In the genomic region with DNA sequence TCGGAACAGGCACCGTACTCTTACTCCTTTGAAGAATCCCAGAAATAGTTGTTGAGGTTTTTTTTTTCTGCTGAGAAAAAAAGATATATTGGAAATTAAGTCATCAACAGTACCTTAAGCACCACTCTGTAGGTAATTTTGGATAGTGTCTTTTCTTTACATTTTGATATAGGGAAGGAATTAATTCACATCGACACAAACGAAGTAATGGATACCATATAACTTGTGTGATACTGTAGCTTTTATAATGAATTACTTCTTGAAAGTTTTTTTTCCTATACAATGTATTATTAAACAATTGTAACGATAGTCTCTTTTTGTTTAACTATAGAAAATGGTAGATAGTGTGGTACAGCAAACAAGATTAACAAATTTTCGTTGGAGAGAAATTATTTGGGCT, we compare ENCODE assay signal across 9 cellular contexts. TPM values are rescaled to one million over a fixed set of nuclear protein-coding genes. Genes with fewer than 3 reads are reported as not detected.
DNase-seq lines count a peak whose midpoint lies in the region; ATAC-seq and TF ChIP-seq lines count a peak whose summit lies in the region.
"Had no signal": no experiment of that assay in that cellular context is flagged by ENCODE, and none has a peak within 500 bp of the region (broad histone marks: within the 10 kb centered on the region; RNA-seq: fewer than 3 reads in every experiment).

No MANE protein-coding gene starts in this region.

- H3K9me3 ChIP-seq in adipocyte (ENCODE audit: control insufficient read depth, low read length) = no peaks in the 10 kb centered on the region
- H3K9me3 ChIP-seq: neutrophil had no signal

- H3K4me1 ChIP-seq in adipocyte (ENCODE audit: control insufficient read depth, insufficient read depth, low read length) = peaks cover 24% of the 10 kb centered on the region

- H3K4me3 Mint-ChIP-seq in T-helper 2 cell treated with Interferon-gamma antibody and Interleukin-4, amounts not matched to agents 5 μg/mL and 100 μg/mL, for 36 hours = peak overlapping the region; percentile 78

- H3K27ac ChIP-seq in substantia nigra (ENCODE audit: low read depth, low read length, poor library complexity, severe bottlenecking) = peak overlapping the region; percentile 89
- H3K27ac ChIP-seq: neutrophil had no signal

- H3K36me3 Mint-ChIP-seq in T-helper 2 cell treated with Interferon-gamma antibody and Interleukin-4, amounts not matched to agents 5 μg/mL and 100 μg/mL, for 36 hours (ENCODE audit: low read depth) = no peaks in the 10 kb centered on the region

- H3K27me3 ChIP-seq in adipocyte (replicated peaks; ENCODE audit: control insufficient read depth, insufficient read depth, low read length) = no peaks in the 10 kb centered on the region
- H3K27me3 ChIP-seq in kidney epithelial cell (ENCODE audit: control insufficient read depth, insufficient read depth, low read length) = no peaks in the 10 kb centered on the region

- peaks cover 63% of the 10 kb centered on the region for H3K27me3 Mint-ChIP-seq in T-helper 2 cell treated with Interferon-gamma antibody and Interleukin-4, amounts not matched to agents 5 μg/mL and 100 μg/mL, for 36 hours (ENCODE audit: low read depth)

- peak overlapping the region; percentile 91 for H3K9ac ChIP-seq in adipocyte (ENCODE audit: low read length)

- H3K4me3 ChIP-seq in adipocyte (ENCODE audit: low read length) = peak overlapping the region; percentile 99
- H3K4me3 ChIP-seq in kidney epithelial cell (ENCODE audit: low read depth, low read length) = peak overlapping the region; percentile 89

- peaks cover 31% of the 10 kb centered on the region for H3K4me1 Mint-ChIP-seq in T-helper 2 cell treated with Interferon-gamma antibody and Interleukin-4, amounts not matched to agents 5 μg/mL and 100 μg/mL, for 36 hours (ENCODE audit: low read depth)

- TF ChIP-seq CTCF in kidney epithelial cell (IDR thresholded peaks at IDR 0.05; ENCODE audit: insufficient read depth, low read length, poor library complexity, severe bottlenecking) = no peak

- no peak overlapping the region for H3K27ac Mint-ChIP-seq in T-helper 2 cell treated with Interferon-gamma antibody and Interleukin-4, amounts not matched to agents 5 μg/mL and 100 μg/mL, for 36 hours

- no peak for DNase-seq in T-helper 2 cell treated with Interferon-gamma antibody and Interleukin-4, amounts not matched to agents 5 μg/mL and 100 μg/mL, for 36 hours (ENCODE audit: low spot score)
- DNase-seq in T-helper 2 cell (no peak), adipocyte (ENCODE audit: low read depth) (no peak), kidney epithelial cell (ENCODE audit: low read depth) (no peak), substantia nigra (lab: John Stamatoyannopoulos, UW) (no peak)

- H3K36me3 ChIP-seq in adipocyte (ENCODE audit: control insufficient read depth, insufficient read depth, low read length, severe bottlenecking) (no peaks in the 10 kb centered on the region), kidney epithelial cell (ENCODE audit: control insufficient read depth, insufficient read depth, low read length) (no peaks in the 10 kb centered on the region)
- H3K36me3 ChIP-seq: neutrophil had no signal

- no peaks in the 10 kb centered on the region for H3K9me3 Mint-ChIP-seq in T-helper 2 cell treated with Interferon-gamma antibody and Interleukin-4, amounts not matched to agents 5 μg/mL and 100 μg/mL, for 36 hours

- ATAC-seq in GM21515 (IDR thresholded peaks at IDR 0.05; ENCODE audit: unreplicated experiment) (no peak), GM21723 (IDR thresholded peaks at IDR 0.05; ENCODE audit: unreplicated experiment) (no peak), HG02678 (IDR thresholded peaks at IDR 0.05; ENCODE audit: unreplicated experiment) (no peak)

RNA-seq across cellular contexts. Expression of gene IKZF2, which starts 1.5 kb away (rescaled TPM):
- 3.3 and 4.4 TPM in 2 replicates for total RNA-seq in kidney epithelial cell
